Comparison of ENCODE assay signal across 8 cellular contexts in genomic region chr5:111063709-111064322, GRCh38. TPM values are rescaled to one million over a fixed set of nuclear protein-coding genes. Genes with fewer than 3 reads are reported as not detected.
DNase-seq lines count a peak whose midpoint lies in the region; ATAC-seq, FAIRE-seq and TF ChIP-seq lines count a peak whose summit lies in the region.

No MANE protein-coding gene starts in this region.

- no peak overlapping the region for H3K9ac ChIP-seq in PC-3 (ENCODE audit: low read length)

- H3K27ac Mint-ChIP-seq in GM23338 = no peak overlapping the region

- H3K36me3 ChIP-seq in GM23338 (ENCODE audit: insufficient read depth) = no peaks in the 10 kb centered on the region
- H3K36me3 ChIP-seq in PC-3 (ENCODE audit: low read depth, low read length) = no peaks in the 10 kb centered on the region
- H3K36me3 ChIP-seq in kidney epithelial cell (ENCODE audit: control insufficient read depth, insufficient read depth, low read length) = no peaks in the 10 kb centered on the region
- H3K36me3 ChIP-seq in vagina = no peaks in the 10 kb centered on the region

- ATAC-seq in GM23338 (no peak), PC-3 (peak; percentile 83), GM18909 (IDR thresholded peaks at IDR 0.05; ENCODE audit: poor library complexity, unreplicated experiment) (no peak), HG02973 (IDR thresholded peaks at IDR 0.05; ENCODE audit: unreplicated experiment) (no peak)

- no peaks in the 10 kb centered on the region for H3K9me3 ChIP-seq in PC-3 (ENCODE audit: low read length)
- no peaks in the 10 kb centered on the region for H3K9me3 ChIP-seq in vagina

- intact Hi-C loops in PC-3 (cut with micrococcal nuclease) (loop anchor here (1.0 to 5.0 kb wide), 5 partner anchors 164 to 307 kb away; no protein-coding TSS in a partner anchor), vagina (cut with DNase I) (no loop called here)

- no peak overlapping the region for H2AFZ ChIP-seq in GM23338
- H2AFZ ChIP-seq in PC-3 (ENCODE audit: low read length) = no peak overlapping the region

- DNase-seq in GM10266 (ENCODE audit: extremely low spot score) (peak; percentile 26), GM23338 (ENCODE audit: low spot score) (no peak), PC-3 (peak; percentile 93), kidney epithelial cell (ENCODE audit: low read depth) (peak; percentile 14), vagina (ENCODE audit: extremely low spot score in 2 of 2) (no peak), RCC 7860 (ENCODE audit: low spot score) (no peak)

- H3F3A ChIP-seq in GM23338 (replicated peaks; ENCODE audit: low read depth) = no peaks in the 10 kb centered on the region
- no peaks in the 10 kb centered on the region for H3F3A ChIP-seq in PC-3 (ENCODE audit: low read length, unreplicated experiment)

- no peak overlapping the region for H3K4me2 ChIP-seq in GM23338
- peak overlapping the region; percentile 28 for H3K4me2 ChIP-seq in PC-3 (ENCODE audit: low read length)

- H3K4me3 ChIP-seq in GM23338 (no peak overlapping the region), PC-3 (ENCODE audit: low read length) (no peak overlapping the region), kidney epithelial cell (ENCODE audit: low read depth, low read length) (no peak overlapping the region), vagina (no peak overlapping the region)

- H3K9me3 Mint-ChIP-seq in GM23338 = no peaks in the 10 kb centered on the region

- H3K4me3 Mint-ChIP-seq in GM23338 = no peak overlapping the region

- H3K4me1 ChIP-seq in GM23338 (ENCODE audit: insufficient read depth) = 0 out of 2 replicates have a peak, but pooled peaks cover 4% of the 10 kb centered on the region
- peaks cover 33% of the 10 kb centered on the region for H3K4me1 ChIP-seq in PC-3 (ENCODE audit: insufficient read depth, low read length)
- H3K4me1 ChIP-seq in vagina = no peaks in the 10 kb centered on the region

- FAIRE-seq in RCC 7860 (lab: Jason Lieb, UNC) = no peak

- no peaks in the 10 kb centered on the region for H3K9me2 ChIP-seq in GM23338 (ENCODE audit: insufficient read depth)
- no peaks in the 10 kb centered on the region for H3K9me2 ChIP-seq in PC-3 (replicated peaks; ENCODE audit: low read length)

- H3K27me3 ChIP-seq in GM23338 (ENCODE audit: insufficient read depth) (peaks cover 10% of the 10 kb centered on the region), PC-3 (ENCODE audit: low read length) (no peaks in the 10 kb centered on the region), kidney epithelial cell (ENCODE audit: control insufficient read depth, insufficient read depth, low read length) (no peaks in the 10 kb centered on the region), vagina (no peaks in the 10 kb centered on the region)

- H4K20me1 ChIP-seq in GM23338 (replicated peaks; ENCODE audit: insufficient read depth) (no peaks in the 10 kb centered on the region), PC-3 (ENCODE audit: low read length) (no peaks in the 10 kb centered on the region)

- H3K79me2 ChIP-seq in GM23338 (replicated peaks; ENCODE audit: insufficient read depth) (no peaks in the 10 kb centered on the region), PC-3 (ENCODE audit: low read length) (no peaks in the 10 kb centered on the region)

- POLR2A ChIA-PET in PC-3 (lab: Charles Lee; ENCODE audit: unreplicated experiment) = no interaction called here

- TF ChIP-seq CTCF in GM10266 (IDR thresholded peaks at IDR 0.05; ENCODE audit: control insufficient read depth, insufficient read depth, low read depth, missing control alignments) (peak; percentile 45), GM23338 (conservative IDR thresholded peaks at IDR 0.05; ENCODE audit: low read depth in 2 of 2) (peak; percentile 21 to 42; a peak in 3 of 4 replicates), PC-3 (conservative IDR thresholded peaks at IDR 0.05; ENCODE audit: low read depth, low read length) (peak; percentile 95), kidney epithelial cell (IDR thresholded peaks at IDR 0.05; ENCODE audit: insufficient read depth, low read length, poor library complexity, severe bottlenecking) (peak; percentile 57), vagina (IDR thresholded peaks at IDR 0.05) (no peak)

- TF ChIP-seq POLR2A in vagina (IDR thresholded peaks at IDR 0.05) = no peak

- H3K27me3 Mint-ChIP-seq in GM23338 (ENCODE audit: insufficient read depth, low read depth, poor library complexity) = peaks cover 7% of the 10 kb centered on the region

- BruUV-seq in PC-3 (replicated peaks; lab: Mats Ljungman, UMichigan) = no TSS peak

- CTCF ChIA-PET in PC-3 (lab: Charles Lee) = no interaction called here

- H3K4me1 Mint-ChIP-seq in GM23338 = no peaks in the 10 kb centered on the region

- no peak overlapping the region for H3K27ac ChIP-seq in GM23338 (ENCODE audit: low read depth)
- H3K27ac ChIP-seq in PC-3 (ENCODE audit: low read length) = peak overlapping the region; percentile 28; the same call in 1 of the 2 replicates
- no peak overlapping the region for H3K27ac ChIP-seq in vagina

- no peaks in the 10 kb centered on the region for H3K36me3 Mint-ChIP-seq in GM23338 (ENCODE audit: low read depth)

TF ChIP-seq in GM23338, 12 proteins besides CTCF, POLR2A, EP300 and RAD21:
- TF ChIP-seq, protein P1, sequence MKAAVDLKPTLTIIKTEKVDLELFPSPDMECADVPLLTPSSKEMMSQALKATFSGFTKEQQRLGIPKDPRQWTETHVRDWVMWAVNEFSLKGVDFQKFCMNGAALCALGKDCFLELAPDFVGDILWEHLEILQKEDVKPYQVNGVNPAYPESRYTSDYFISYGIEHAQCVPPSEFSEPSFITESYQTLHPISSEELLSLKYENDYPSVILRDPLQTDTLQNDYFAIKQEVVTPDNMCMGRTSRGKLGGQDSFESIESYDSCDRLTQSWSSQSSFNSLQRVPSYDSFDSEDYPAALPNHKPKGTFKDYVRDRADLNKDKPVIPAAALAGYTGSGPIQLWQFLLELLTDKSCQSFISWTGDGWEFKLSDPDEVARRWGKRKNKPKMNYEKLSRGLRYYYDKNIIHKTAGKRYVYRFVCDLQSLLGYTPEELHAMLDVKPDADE (IDR thresholded peaks at IDR 0.05) = no peak
- TF ChIP-seq EZH2phosphoT487 (IDR thresholded peaks at IDR 0.05; ENCODE audit: unreplicated experiment) (no peak), STAT1 (IDR thresholded peaks at IDR 0.05; ENCODE audit: unreplicated experiment) (no peak), REST (IDR thresholded peaks at IDR 0.05; ENCODE audit: unreplicated experiment) (no peak)

RNA-seq across cellular contexts. Expression of gene TSLP, which starts 7.7 kb away (rescaled TPM):
- total RNA-seq in GM23338 (2014; rRNA removed; shearing (Covaris generic)) = 0.35 and 0.66 TPM in 2 replicates
- 1.5 and 2.1 TPM in 2 replicates for polyA plus RNA-seq in GM23338 (2016; fragmentation: Nextera tagmentation; extraction: Ambion mirVana)
- total RNA-seq in PC-3 (2014; rRNA removed) (not detected in 2 replicates), kidney epithelial cell (0.29 and 0.68 TPM in 2 replicates), vagina (2.0 TPM)

RNA-seq across cellular contexts. Expression of gene WDR36, which starts 28.3 kb away (rescaled TPM):
- 56.8 and 61.1 TPM in 2 replicates for total RNA-seq in GM23338 (2014; rRNA removed; shearing (Covaris generic))
- polyA plus RNA-seq in GM23338 (2016; fragmentation: Nextera tagmentation; extraction: Ambion mirVana) = 14.3 and 18.5 TPM in 2 replicates
- total RNA-seq in PC-3 (2014; rRNA removed) (38.2 and 44.7 TPM in 2 replicates), kidney epithelial cell (35.7 and 36.7 TPM in 2 replicates), vagina (27.5 TPM)

Comparison
In these comparisons a context has a peak if more than half of its experiments do, and no peak if none do; other contexts are left out.
1. DNase-seq: peak in GM10266 (single experiment), PC-3 (single experiment) and kidney epithelial cell (single experiment); none in GM23338 (single experiment), vagina (0 of 2) and RCC 7860 (single experiment).
2. CTCF ChIP-seq: peak in GM10266 (single experiment), GM23338 (2 of 2), PC-3 (single experiment) and kidney epithelial cell (single experiment); none in vagina (0 of 3).